ENCODE assay signal across 8 cellular contexts in the genomic region with DNA sequence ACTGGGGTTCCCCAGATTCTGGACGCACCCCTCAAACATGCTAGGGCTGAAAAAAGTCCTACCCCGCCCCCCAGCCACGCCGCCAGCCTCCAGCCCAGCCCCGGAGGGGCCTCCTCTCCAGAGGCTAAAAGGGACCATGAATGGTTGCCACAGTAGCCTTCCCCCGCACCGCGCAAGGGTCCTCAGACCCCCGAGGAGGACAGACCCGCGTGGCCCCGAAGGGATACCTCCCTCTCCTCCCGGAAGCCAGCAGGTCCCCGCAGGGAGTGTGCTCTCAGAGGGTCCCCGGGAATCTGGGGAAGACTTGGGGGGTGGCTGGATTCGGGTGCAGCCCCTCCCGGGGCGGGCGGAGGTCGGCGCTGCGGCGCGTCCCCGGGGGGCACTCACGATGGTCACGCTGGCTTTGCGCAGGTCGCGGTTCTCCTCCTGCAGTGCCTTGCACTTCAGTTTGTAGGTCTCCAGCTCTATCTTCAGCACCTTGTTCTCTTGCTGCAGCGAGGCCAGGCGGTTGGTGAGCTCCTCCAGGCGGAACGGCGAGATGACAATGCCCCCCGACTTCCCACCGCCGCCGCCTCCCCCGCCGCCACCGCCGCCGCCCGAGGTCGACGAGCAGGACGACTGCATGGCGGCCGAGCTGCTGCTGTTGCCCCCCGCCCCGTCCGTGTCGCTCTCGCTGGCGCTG. TPM values are rescaled to one million over a fixed set of nuclear protein-coding genes. Genes with fewer than 3 reads are reported as not detected.
A peak's percentile ranks its signal among the peaks of the same experiment; 100 is the strongest.
DNase-seq lines count a peak whose midpoint lies in the region; ATAC-seq and TF ChIP-seq lines count a peak whose summit lies in the region.

No MANE protein-coding gene starts in this region.

- H3K27ac ChIP-seq in neural cell (ENCODE audit: low read length): peak overlapping the region; percentile 79

- no peak for TF ChIP-seq RAD21 in neural cell (conservative IDR thresholded peaks at IDR 0.05)

- no peaks in the 10 kb centered on the region for H3K27me3 ChIP-seq in neural cell (ENCODE audit: insufficient read depth, low read depth, low read length)

- peak overlapping the region; percentile 97 for H3K4me3 Mint-ChIP-seq in activated T-cell treated with anti-CD3 and anti-CD28 coated beads, Interleukin-2, amount 50 U/mL, for 24 hours

- peak overlapping the region; percentile 82 for H3K4me3 ChIP-seq in epithelial cell of proximal tubule (ENCODE audit: low read depth, low read length)
- H3K4me3 ChIP-seq in neural cell (ENCODE audit: low read length): peak overlapping the region; percentile 98

- peak overlapping the region; percentile 46 for H2AFZ ChIP-seq in neural cell (ENCODE audit: low read depth, low read length)

- H3K9me2 ChIP-seq in neural cell (ENCODE audit: insufficient read depth, low read length): no peaks in the 10 kb centered on the region

- peak overlapping the region; percentile 86 for H3K9ac ChIP-seq in neural cell (ENCODE audit: low read length)

- ATAC-seq in GM21515 (IDR thresholded peaks at IDR 0.05; ENCODE audit: unreplicated experiment): no peak

- TF ChIP-seq EP300 in neural cell (conservative IDR thresholded peaks at IDR 0.05; ENCODE audit: poor library complexity, severe bottlenecking): no peak

- H3K79me2 ChIP-seq in neural cell (replicated peaks; ENCODE audit: insufficient read depth, low read length): peaks cover 50% of the 10 kb centered on the region

- H3K27ac Mint-ChIP-seq in activated T-cell treated with anti-CD3 and anti-CD28 coated beads, Interleukin-2, amount 50 U/mL, for 24 hours: peak overlapping the region; percentile 99

- TF ChIP-seq CTCF in epithelial cell of proximal tubule (conservative IDR thresholded peaks at IDR 0.05; ENCODE audit: low read depth, low read length) (no peak), neural cell (IDR thresholded peaks at IDR 0.05; ENCODE audit: poor library complexity, severe bottlenecking) (no peak)

- peak; percentile 60 for DNase-seq in activated T-cell treated with anti-CD3 and anti-CD28 coated beads, Interleukin-2, amount 50 U/mL, for 24 hours
- DNase-seq in activated T-cell treated with anti-CD3 and anti-CD28 coated beads for 4 hours (no peak), T-helper 22 cell (ENCODE audit: low read depth) (peak; percentile 2), epithelial cell of proximal tubule (ENCODE audit: low read depth) (no peak), NCI-H446 (lab: John Stamatoyannopoulos, UW) (no peak), NCI-H2081 treated with DMSO at 0.1 percent for 48 hours (lab: John Stamatoyannopoulos, UW) (no peak)

- no peaks in the 10 kb centered on the region for H3K9me3 Mint-ChIP-seq in activated T-cell treated with anti-CD3 and anti-CD28 coated beads, Interleukin-2, amount 50 U/mL, for 24 hours

- peaks cover 3% of the 10 kb centered on the region for H4K20me1 ChIP-seq in neural cell (ENCODE audit: insufficient read depth)

- peak overlapping the region; percentile 81 for H3K4me2 ChIP-seq in neural cell (ENCODE audit: low read length)

- no peaks in the 10 kb centered on the region for H3F3A ChIP-seq in neural cell (ENCODE audit: insufficient read depth, low read length, poor library complexity, severe bottlenecking)

- H3K9me3 ChIP-seq in neural cell (ENCODE audit: low read length): no peaks in the 10 kb centered on the region

- H3K36me3 ChIP-seq in neural cell (ENCODE audit: insufficient read depth, low read length): no peaks in the 10 kb centered on the region

- no peaks in the 10 kb centered on the region for H3K27me3 Mint-ChIP-seq in activated T-cell treated with anti-CD3 and anti-CD28 coated beads, Interleukin-2, amount 50 U/mL, for 24 hours

- H3K36me3 Mint-ChIP-seq in activated T-cell treated with anti-CD3 and anti-CD28 coated beads, Interleukin-2, amount 50 U/mL, for 24 hours (ENCODE audit: low read depth): peaks cover 49% of the 10 kb centered on the region

- H3K4me1 Mint-ChIP-seq in activated T-cell treated with anti-CD3 and anti-CD28 coated beads, Interleukin-2, amount 50 U/mL, for 24 hours (ENCODE audit: low read depth): peaks cover 72% of the 10 kb centered on the region

TF ChIP-seq in neural cell, 6 proteins besides CTCF, POLR2A, EP300 and RAD21:
- TF ChIP-seq SMC3 (conservative IDR thresholded peaks at IDR 0.05; ENCODE audit: poor library complexity): no peak

RNA-seq across cellular contexts. Expression of a gene that starts 0.5 kb away (rescaled TPM):
- 23.4 and 28.8 TPM in 2 replicates for total RNA-seq in epithelial cell of proximal tubule
- 20.1 and 20.4 TPM in 2 replicates for polyA plus RNA-seq in neural cell
- 52.1 and 62.3 TPM in 2 replicates for polyA minus RNA-seq in neural cell

Comparison
In these comparisons a context has a peak if more than half of its experiments do, and no peak if none do; other contexts are left out.
1. DNase-seq: peak in activated T-cell treated with anti-CD3 and anti-CD28 coated beads, Interleukin-2, amount 50 U/mL, for 24 hours (single experiment) and T-helper 22 cell (single experiment); none in activated T-cell treated with anti-CD3 and anti-CD28 coated beads for 4 hours (single experiment), epithelial cell of proximal tubule (single experiment), NCI-H446 (0 of 2) and NCI-H2081 treated with DMSO at 0.1 percent for 48 hours (single experiment).